Comparison of ENCODE assay signal across 15 cellular contexts in genomic region chr2:164898475-164898874, GRCh38. TPM values are rescaled to one million over a fixed set of nuclear protein-coding genes. Genes with fewer than 3 reads are reported as not detected.
DNase-seq lines count a peak whose midpoint lies in the region; ATAC-seq, FAIRE-seq and TF ChIP-seq lines count a peak whose summit lies in the region.
"Had no signal": no experiment of that assay in that cellular context is flagged by ENCODE, and none has a peak within 500 bp of the region (broad histone marks: within the 10 kb centered on the region; RNA-seq: fewer than 3 reads in every experiment).

No MANE protein-coding gene starts in this region.

- H3K4me2 ChIP-seq in A549 = peak overlapping the region; percentile 39

- TF ChIP-seq POLR2A in A549 (IDR thresholded peaks at IDR 0.05; ENCODE audit: low read length) = no peak

- POLR2A ChIA-PET in A549 (lab: Yijun Ruan, JAX) = interaction anchor here (1.0 kb wide), 1 partner anchor 56 kb away, joined by 5 read pairs; the partner anchor contains the start of gene COBLL1

- ATAC-seq in A549 (peak; percentile 91 to 93), GM18520 (IDR thresholded peaks at IDR 0.05; ENCODE audit: unreplicated experiment) (no peak)
- no peak for ATAC-seq in stimulated activated naive B cell treated with anti-CD40 and anti-IgM and Interleukin-4, amounts not matched to agents 10 μg/mL and 1 μg/mL and 100 μg/mL, for 72 hours (replicated peaks)

- no peaks in the 10 kb centered on the region for H3K9me3 ChIP-seq in A549

- no peak for TF ChIP-seq RAD21 in A549 (conservative IDR thresholded peaks at IDR 0.05 in 1 of 2, IDR thresholded peaks at IDR 0.05 in 1 of 2)

- H3K9me3 Mint-ChIP-seq in stimulated activated naive B cell treated with anti-CD40 and anti-IgM and Interleukin-4, amounts not matched to agents 10 μg/mL and 1 μg/mL and 100 μg/mL, for 72 hours = peaks cover 0 to 7% of the 10 kb centered on the region in 2 donors

- DNase-seq in A549 (ENCODE audit: low read depth in 1 of 2, low spot score in 1 of 2) (peak; percentile 10 to 81), HS-5 (ENCODE audit: low read depth) (peak; percentile 70), brain microvascular endothelial cell (peak; percentile 97), left kidney (ENCODE audit: low read depth, low spot score) (peak; percentile 18), NCI-H2029 (lab: John Stamatoyannopoulos, UW) (no peak), cerebellum (ENCODE audit: low spot score) (no peak)
- DNase-seq in stimulated activated naive B cell treated with anti-CD40 and anti-IgM and Interleukin-4, amounts not matched to agents 10 μg/mL and 1 μg/mL and 100 μg/mL, for 72 hours = no peak
- DNase-seq: activated CD4-positive, alpha-beta T cell treated with anti-CD3 and anti-CD28 coated beads for 48 hours; activated gamma-delta T cell treated with Interleukin-2 at 50 U/mL for 16 hours; GDM1; MG63; natural killer cell; NCI-H524; stimulated activated naive CD4-positive, alpha-beta T cell had no signal

- no peak overlapping the region for H3K4me3 Mint-ChIP-seq in stimulated activated naive B cell treated with anti-CD40 and anti-IgM and Interleukin-4, amounts not matched to agents 10 μg/mL and 1 μg/mL and 100 μg/mL, for 72 hours
- H3K4me3 Mint-ChIP-seq: natural killer cell had no signal

- CTCF ChIA-PET in A549 (lab: Yijun Ruan, JAX) = interaction anchor here (1.0 to 1.1 kb wide), 2 partner anchors 15 to 56 kb away, joined by 3 to 4 read pairs; partner anchors contain the start of gene COBLL1

- FAIRE-seq in A549 (lab: Jason Lieb, UNC) = peak; percentile 68

- no peak for TF ChIP-seq EP300 in A549 (IDR thresholded peaks at IDR 0.05)

- H3K4me3 ChIP-seq in A549 = no peak overlapping the region
- H3K4me3 ChIP-seq in brain microvascular endothelial cell (ENCODE audit: low read depth, low read length) = no peak overlapping the region
- H3K4me3 ChIP-seq: MG63 had no signal

- TF ChIP-seq CTCF in A549 (IDR thresholded peaks at IDR 0.05) (no peak), brain microvascular endothelial cell (IDR thresholded peaks at IDR 0.05; ENCODE audit: low read depth, low read length, missing control alignments) (no peak)

- H3K36me3 ChIP-seq in brain microvascular endothelial cell (replicated peaks) = no peaks in the 10 kb centered on the region
- H3K36me3 ChIP-seq: MG63 had no signal

- no peak overlapping the region for H3K27ac Mint-ChIP-seq in stimulated activated naive B cell treated with anti-CD40 and anti-IgM and Interleukin-4, amounts not matched to agents 10 μg/mL and 1 μg/mL and 100 μg/mL, for 72 hours
- H3K27ac Mint-ChIP-seq: natural killer cell had no signal

- peak overlapping the region; percentile 44 to 50; a peak in 3 of 6 replicates for H3K27ac ChIP-seq in A549
- H3K27ac ChIP-seq in brain microvascular endothelial cell = peak overlapping the region; percentile 90

- H3K27me3 Mint-ChIP-seq in stimulated activated naive B cell treated with anti-CD40 and anti-IgM and Interleukin-4, amounts not matched to agents 10 μg/mL and 1 μg/mL and 100 μg/mL, for 72 hours = no peaks in the 10 kb centered on the region

- peaks cover 12 to 14% of the 10 kb centered on the region in 2 donors for H3K4me1 Mint-ChIP-seq in stimulated activated naive B cell treated with anti-CD40 and anti-IgM and Interleukin-4, amounts not matched to agents 10 μg/mL and 1 μg/mL and 100 μg/mL, for 72 hours

- peaks cover 1 to 16% of the 10 kb centered on the region in 2 donors for H3K36me3 Mint-ChIP-seq in stimulated activated naive B cell treated with anti-CD40 and anti-IgM and Interleukin-4, amounts not matched to agents 10 μg/mL and 1 μg/mL and 100 μg/mL, for 72 hours
- H3K36me3 Mint-ChIP-seq: natural killer cell had no signal

- WGBS in A549 (ENCODE audit: missing lambda C conversion rate) = 16% methylated on average over 3 of the region's 3 CpGs

- H3K4me1 ChIP-seq in A549 = peaks cover 32% of the 10 kb centered on the region

- in situ Hi-C loops in brain microvascular endothelial cell (cut with HindIII; ENCODE audit: low pct_ligation_motif_present, low sequenced_read_pairs) = no loop called here

- H3K27me3 ChIP-seq in brain microvascular endothelial cell (replicated peaks) = no peaks in the 10 kb centered on the region
- H3K27me3 ChIP-seq: MG63 had no signal

TF ChIP-seq in A549, 52 proteins besides CTCF, POLR2A, EP300 and RAD21 (continues in another document):
- TF ChIP-seq, protein P1, sequence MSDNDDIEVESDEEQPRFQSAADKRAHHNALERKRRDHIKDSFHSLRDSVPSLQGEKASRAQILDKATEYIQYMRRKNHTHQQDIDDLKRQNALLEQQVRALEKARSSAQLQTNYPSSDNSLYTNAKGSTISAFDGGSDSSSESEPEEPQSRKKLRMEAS (IDR thresholded peaks at IDR 0.05) = peak; percentile 43; the same call in 1 of the 2 replicates
- TF ChIP-seq CBX8 (IDR thresholded peaks at IDR 0.05) (no peak), FOXS1 (CRISPR knock-in tag; IDR thresholded peaks at IDR 0.05) (no peak), HEYL (CRISPR knock-in tag; IDR thresholded peaks at IDR 0.05) (no peak), ZFP36 (IDR thresholded peaks at IDR 0.05; ENCODE audit: borderline replicate concordance, partially characterized antibody) (no peak), PBX3 (IDR thresholded peaks at IDR 0.05) (no peak), GATA3 (IDR thresholded peaks at IDR 0.05; ENCODE audit: borderline replicate concordance) (peak; percentile 74), JUNB (IDR thresholded peaks at IDR 0.05) (no peak), BHLHE40 (IDR thresholded peaks at IDR 0.05; ENCODE audit: low read depth, low read length) (no peak), CHD4 (IDR thresholded peaks at IDR 0.05; ENCODE audit: borderline replicate concordance) (no peak), CHD2 (IDR thresholded peaks at IDR 0.05; ENCODE audit: low read length, partially characterized antibody) (no peak), BCL3 (IDR thresholded peaks at IDR 0.05) (no peak), TFCP2L1 (CRISPR knock-in tag; IDR thresholded peaks at IDR 0.05) (no peak), HOXB5 (CRISPR knock-in tag; IDR thresholded peaks at IDR 0.05) (no peak), ELK1 (IDR thresholded peaks at IDR 0.05; ENCODE audit: low read depth, low read length) (no peak), EHMT2 (IDR thresholded peaks at IDR 0.05; ENCODE audit: low read depth) (no peak), KDM5A (IDR thresholded peaks at IDR 0.05) (no peak), PHF8 (IDR thresholded peaks at IDR 0.05; ENCODE audit: borderline replicate concordance, low read depth) (no peak), NPAS2 (CRISPR knock-in tag; IDR thresholded peaks at IDR 0.05; ENCODE audit: borderline replicate concordance) (no peak), FOSB (CRISPR knock-in tag; IDR thresholded peaks at IDR 0.05) (no peak), FOSL2 (IDR thresholded peaks at IDR 0.05) (no peak), FOSL2 (CRISPR knock-in tag; IDR thresholded peaks at IDR 0.05) (peak; percentile 28; the same call in 1 of the 2 replicates), CEBPB (IDR thresholded peaks at IDR 0.05) (no peak), JUN (IDR thresholded peaks at IDR 0.05) (no peak), CBX2 (IDR thresholded peaks at IDR 0.05; ENCODE audit: borderline replicate concordance, low read depth) (no peak)

RNA-seq across cellular contexts. Expression of gene SLC38A11, which starts 56.9 kb away (rescaled TPM):
- 0.22 and 0.53 TPM in 2 replicates for polyA plus RNA-seq in A549 (2011; rRNA removed)
- polyA plus RNA-seq in A549 (2012; cell fraction: cytosol; rRNA removed) = not detected in 2 replicates
- polyA plus RNA-seq in A549 (2012; cell fraction: nucleus; rRNA removed) = not detected in 2 replicates
- polyA plus RNA-seq in A549 (2017; fragmentation: RNase III; extraction: RNeasy Plus Mini Kit Qiagen cat#74134 plus additional on column Dnase treatment) = 0.05 to 0.11 TPM (median 0.07 TPM) in 3 replicates
- 0.34 and 0.83 TPM in 2 replicates for polyA minus RNA-seq in A549 (2011; rRNA and poly(A)+ RNA removed)
- 4.4 TPM for total RNA-seq in cerebellum

RNA-seq across cellular contexts. Expression of gene COBLL1, which starts 56.9 kb away (rescaled TPM):
- 5.3 and 7.1 TPM in 2 replicates for polyA plus RNA-seq in A549 (2011; rRNA removed)
- 1.7 and 1.8 TPM in 2 replicates for polyA plus RNA-seq in A549 (2012; cell fraction: cytosol; rRNA removed)
- 1.2 and 1.4 TPM in 2 replicates for polyA plus RNA-seq in A549 (2012; cell fraction: nucleus; rRNA removed)
- 2.4 to 2.6 TPM (median 2.6 TPM) in 3 replicates for polyA plus RNA-seq in A549 (2017; fragmentation: RNase III; extraction: RNeasy Plus Mini Kit Qiagen cat#74134 plus additional on column Dnase treatment)
- polyA minus RNA-seq in A549 (2011; rRNA and poly(A)+ RNA removed) = 7.2 and 11.0 TPM in 2 replicates
- total RNA-seq in cerebellum = 32.2 TPM

Comparison
In these comparisons a context has a peak if more than half of its experiments do, and no peak if none do; other contexts are left out.
1. ATAC-seq: peak in A549 (2 of 2); none in stimulated activated naive B cell treated with anti-CD40 and anti-IgM and Interleukin-4, amounts not matched to agents 10 μg/mL and 1 μg/mL and 100 μg/mL, for 72 hours (0 of 2) and GM18520 (single experiment).
2. DNase-seq: peak in A549 (2 of 2), HS-5 (single experiment), brain microvascular endothelial cell (single experiment) and left kidney (single experiment); none in stimulated activated naive B cell treated with anti-CD40 and anti-IgM and Interleukin-4, amounts not matched to agents 10 μg/mL and 1 μg/mL and 100 μg/mL, for 72 hours (single experiment), NCI-H2029 (single experiment) and cerebellum (single experiment).